In genomic region chr4:142242156-142242555, GRCh38 we compare ENCODE assay signal across 29 cellular contexts.
"Had no signal": no experiment of that assay in that cellular context is flagged by ENCODE, and none has a peak within 500 bp of the region (broad histone marks: within the 10 kb centered on the region; RNA-seq: fewer than 3 reads in every experiment).

No MANE protein-coding gene starts in this region.

- H3K9me3 Mint-ChIP-seq: activated CD8-positive, alpha-beta T cell treated with anti-CD3 and anti-CD28 coated beads for 36 hours; stimulated activated naive B cell treated with anti-CD40 and anti-IgM and Interleukin-4, amounts not matched to agents 10 μg/mL and 1 μg/mL and 100 μg/mL, for 72 hours; T-cell; T-helper 2 cell treated with Interferon-gamma antibody and Interleukin-4, amounts not matched to agents 5 μg/mL and 100 μg/mL, for 36 hours had no signal

- H3K27ac Mint-ChIP-seq: activated B cell treated with CpG ODN at 0.5 μM for 24 hours; activated CD8-positive, alpha-beta memory T cell treated with anti-CD3 and anti-CD28 coated beads, Interleukin-2, amount 10 ng/mL, durations not matched to agents 7 days and 5 days; activated CD8-positive, alpha-beta T cell treated with anti-CD3 and anti-CD28 coated beads for 36 hours; activated naive CD8-positive, alpha-beta T cell treated with anti-CD3 and anti-CD28 coated beads, Interleukin-2, amount 10 ng/mL, durations not matched to agents 7 days and 5 days; activated T-cell treated with anti-CD3 and anti-CD28 coated beads, Interleukin-2, amount 50 U/mL, for 72 hours; natural killer cell treated with Interleukin-12 subunit alpha and Interleukin-12 subunit beta and Interleukin-15 and Interleukin-18, amount 100 ng/mL, for 72 hours; stimulated activated naive B cell treated with anti-CD40 and anti-IgM and Interleukin-4, amounts not matched to agents 10 μg/mL and 1 μg/mL and 100 μg/mL, for 72 hours; T-helper 2 cell treated with Interferon-gamma antibody and Interleukin-4, amounts not matched to agents 5 μg/mL and 100 μg/mL, for 36 hours had no signal

- ATAC-seq: activated CD8-positive, alpha-beta memory T cell treated with anti-CD3 and anti-CD28 coated beads, Interleukin-2, amount 10 ng/mL, durations not matched to agents 7 days and 5 days; activated CD8-positive, alpha-beta T cell treated with anti-CD3 and anti-CD28 coated beads for 36 hours; activated T-cell treated with anti-CD3 and anti-CD28 coated beads, Interleukin-2, amount 50 U/mL, for 72 hours; foreskin keratinocyte; left lung; mucosa of descending colon; natural killer cell treated with Interleukin-12 subunit alpha and Interleukin-12 subunit beta and Interleukin-15 and Interleukin-18, amount 100 ng/mL, for 72 hours; T-cell had no signal

- H3K4me2 ChIP-seq: smooth muscle cell had no signal

- H3K4me1 ChIP-seq: esophagus squamous epithelium, left lung, right atrium auricular region, stomach, thyroid gland, upper lobe of left lung had no signal

- H3K36me3 ChIP-seq: brain microvascular endothelial cell, esophagus squamous epithelium, left lung, right atrium auricular region, stomach, thyroid gland, upper lobe of left lung, vagina had no signal

- H3K9me3 ChIP-seq: left lung, mucosa of descending colon, stomach, thyroid gland, upper lobe of left lung, vagina had no signal

- H3K4me1 Mint-ChIP-seq: activated CD8-positive, alpha-beta memory T cell treated with anti-CD3 and anti-CD28 coated beads, Interleukin-2, amount 10 ng/mL, durations not matched to agents 7 days and 5 days had no signal

- H3K27ac ChIP-seq: brain microvascular endothelial cell, epithelial cell of prostate, esophagus squamous epithelium, foreskin keratinocyte, left lung, right atrium auricular region, stomach, thyroid gland, upper lobe of left lung, vagina had no signal

- H3K36me3 Mint-ChIP-seq: natural killer cell treated with Interleukin-12 subunit alpha and Interleukin-12 subunit beta and Interleukin-15 and Interleukin-18, amount 100 ng/mL, for 72 hours; stimulated activated naive B cell treated with anti-CD40 and anti-IgM and Interleukin-4, amounts not matched to agents 10 μg/mL and 1 μg/mL and 100 μg/mL, for 72 hours had no signal

- H3K27me3 ChIP-seq: brain microvascular endothelial cell, esophagus squamous epithelium, foreskin keratinocyte, left lung, right atrium auricular region, stomach, thyroid gland, upper lobe of left lung, vagina had no signal

- H3K4me3 Mint-ChIP-seq: activated B cell treated with CpG ODN at 0.5 μM for 24 hours; activated CD8-positive, alpha-beta memory T cell treated with anti-CD3 and anti-CD28 coated beads, Interleukin-2, amount 10 ng/mL, durations not matched to agents 7 days and 5 days; activated CD8-positive, alpha-beta T cell treated with anti-CD3 and anti-CD28 coated beads for 36 hours; activated naive CD8-positive, alpha-beta T cell treated with anti-CD3 and anti-CD28 coated beads, Interleukin-2, amount 10 ng/mL, durations not matched to agents 7 days and 5 days; activated T-cell treated with anti-CD3 and anti-CD28 coated beads, Interleukin-2, amount 50 U/mL, for 72 hours; natural killer cell treated with Interleukin-12 subunit alpha and Interleukin-12 subunit beta and Interleukin-15 and Interleukin-18, amount 100 ng/mL, for 72 hours; stimulated activated naive B cell treated with anti-CD40 and anti-IgM and Interleukin-4, amounts not matched to agents 10 μg/mL and 1 μg/mL and 100 μg/mL, for 72 hours; T-cell; T-helper 2 cell treated with Interferon-gamma antibody and Interleukin-4, amounts not matched to agents 5 μg/mL and 100 μg/mL, for 36 hours had no signal

- H3K4me3 ChIP-seq: esophagus squamous epithelium, left lung, mucosa of descending colon, right atrium auricular region, smooth muscle cell, stomach, thyroid gland, upper lobe of left lung, vagina had no signal

- H3K27me3 Mint-ChIP-seq: activated B cell treated with CpG ODN at 0.5 μM for 24 hours; activated CD8-positive, alpha-beta memory T cell treated with anti-CD3 and anti-CD28 coated beads, Interleukin-2, amount 10 ng/mL, durations not matched to agents 7 days and 5 days; activated CD8-positive, alpha-beta T cell treated with anti-CD3 and anti-CD28 coated beads for 36 hours; activated naive CD8-positive, alpha-beta T cell treated with anti-CD3 and anti-CD28 coated beads, Interleukin-2, amount 10 ng/mL, durations not matched to agents 7 days and 5 days; natural killer cell treated with Interleukin-12 subunit alpha and Interleukin-12 subunit beta and Interleukin-15 and Interleukin-18, amount 100 ng/mL, for 72 hours; stimulated activated naive B cell treated with anti-CD40 and anti-IgM and Interleukin-4, amounts not matched to agents 10 μg/mL and 1 μg/mL and 100 μg/mL, for 72 hours; T-cell had no signal

- DNase-seq: activated B cell treated with CpG ODN at 0.5 μM for 24 hours; activated CD4-positive, alpha-beta T cell treated with anti-CD3 and anti-CD28 coated beads, Interleukin-2, amount 50 U/mL, for 1 hour; activated CD8-positive, alpha-beta memory T cell treated with anti-CD3 and anti-CD28 coated beads, Interleukin-2, amount 10 ng/mL, durations not matched to agents 7 days and 5 days; activated CD8-positive, alpha-beta T cell treated with anti-CD3 and anti-CD28 coated beads for 36 hours; activated effector memory CD4-positive, alpha-beta T cell treated with Interleukin-2 at 50 U/mL for 16 hours; activated naive CD4-positive, alpha-beta T cell treated with Interleukin-2 at 50 U/mL for 16 hours; activated naive CD8-positive, alpha-beta T cell treated with anti-CD3 and anti-CD28 coated beads, Interleukin-2, amount 10 ng/mL, durations not matched to agents 7 days and 5 days; activated T-cell treated with anti-CD3 and anti-CD28 coated beads, Interleukin-2, amount 50 U/mL, for 72 hours; amniotic stem cell; brain microvascular endothelial cell; caudate nucleus; dermis blood vessel endothelial cell; effector CD4-positive, alpha-beta T cell; esophagus squamous epithelium; foreskin keratinocyte; left lung; mucosa of descending colon; stimulated activated CD4-positive, alpha-beta T cell treated with anti-CD3 and anti-CD28 coated beads, Interleukin-2, amount 100 ng/mL, for 24 hours; stimulated activated naive B cell treated with anti-CD40 and anti-IgM and Interleukin-4, amounts not matched to agents 10 μg/mL and 1 μg/mL and 100 μg/mL, for 72 hours; stomach; T-cell; thyroid gland; upper lobe of left lung had no signal
